ENCODE assay signal across 6 cellular contexts in the genomic region with DNA sequence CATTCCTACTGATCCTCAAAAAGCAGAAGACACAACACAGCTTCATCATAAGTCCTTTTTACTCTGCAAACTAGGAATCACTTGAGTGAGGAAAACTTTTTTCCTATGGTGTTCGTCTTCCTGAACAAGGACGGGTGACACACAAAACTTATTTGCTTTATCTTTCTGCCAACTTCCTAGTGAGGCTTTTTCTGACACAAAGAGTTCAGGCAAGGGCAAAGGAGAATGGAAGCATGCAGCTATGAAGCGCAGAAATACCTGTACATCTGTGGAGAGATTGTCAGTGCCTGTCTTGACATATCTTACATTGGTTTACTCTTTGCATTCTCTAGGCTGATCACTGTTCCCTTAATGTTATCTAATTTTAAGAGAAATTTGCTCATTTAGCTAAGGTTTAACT.
"Had no signal": no experiment of that assay in that cellular context is flagged by ENCODE, and none has a peak within 500 bp of the region (broad histone marks: within the 10 kb centered on the region; RNA-seq: fewer than 3 reads in every experiment).

No MANE protein-coding gene starts in this region.

- FAIRE-seq: HTR-8/SVneo, K562 had no signal

- H3K27ac ChIP-seq: HL-60 had no signal

- DNase-seq: IMR-90, KBM-7, KG1 had no signal

- ATAC-seq: K562 had no signal

- H3K4me3 ChIP-seq: K562 had no signal
